Comparison of ENCODE assay signal across 11 cellular contexts in the genomic region with DNA sequence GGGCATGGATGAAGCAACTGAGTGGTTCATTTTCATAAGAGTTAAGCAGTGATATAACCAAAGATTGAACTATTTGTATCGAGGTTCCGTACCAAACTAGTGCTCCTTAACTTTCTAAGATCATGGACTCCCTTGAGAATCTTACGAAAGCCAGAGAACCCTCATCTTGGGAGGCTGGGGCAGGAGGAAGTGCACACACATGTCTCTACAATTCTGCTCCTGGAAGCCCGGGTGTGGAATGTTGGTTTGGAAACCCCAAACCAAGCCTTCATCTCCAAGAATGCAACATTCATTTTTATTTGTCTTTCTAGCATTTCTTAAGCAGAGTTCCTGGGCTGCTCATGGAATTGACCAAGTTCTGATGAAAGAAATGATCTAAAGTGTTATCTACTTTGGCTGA.
"Had no signal": no experiment of that assay in that cellular context is flagged by ENCODE, and none has a peak within 500 bp of the region (broad histone marks: within the 10 kb centered on the region; RNA-seq: fewer than 3 reads in every experiment).

No MANE protein-coding gene starts in this region.

- DNase-seq: activated CD4-positive, CD25-positive, alpha-beta regulatory T cell; activated naive CD4-positive, alpha-beta T cell treated with anti-CD3 and anti-CD28 coated beads, Interleukin-2, amount 50 U/mL, for 16 hours; amygdala; gastrocnemius medialis; kidney; sigmoid colon; stimulated activated CD4-positive, alpha-beta T cell treated with anti-CD3 and anti-CD28 coated beads, Interleukin-4, amount 100 ng/mL, for 1 hour; stimulated activated naive CD8-positive, alpha-beta T cell treated with anti-CD3 and anti-CD28 coated beads, Interleukin-15, amount 100 ng/mL, for 72 hours; testis had no signal

- H3K36me3 ChIP-seq: breast epithelium, esophagus muscularis mucosa, gastrocnemius medialis, sigmoid colon had no signal

- H3K27me3 ChIP-seq: breast epithelium, esophagus muscularis mucosa, gastrocnemius medialis, sigmoid colon, testis had no signal

- H3K27ac ChIP-seq: breast epithelium, esophagus muscularis mucosa, gastrocnemius medialis, testis had no signal

- H3K4me3 ChIP-seq: breast epithelium, esophagus muscularis mucosa, gastrocnemius medialis, sigmoid colon, testis had no signal

- H3K4me1 ChIP-seq: breast epithelium, gastrocnemius medialis, testis had no signal

- H3K9me3 ChIP-seq: breast epithelium, esophagus muscularis mucosa, gastrocnemius medialis, sigmoid colon, testis had no signal

- ATAC-seq: gastrocnemius medialis; stimulated activated naive CD8-positive, alpha-beta T cell treated with anti-CD3 and anti-CD28 coated beads, Interleukin-15, amount 100 ng/mL, for 72 hours had no signal
